ENCODE assay signal across 1 cellular context in the genomic region with DNA sequence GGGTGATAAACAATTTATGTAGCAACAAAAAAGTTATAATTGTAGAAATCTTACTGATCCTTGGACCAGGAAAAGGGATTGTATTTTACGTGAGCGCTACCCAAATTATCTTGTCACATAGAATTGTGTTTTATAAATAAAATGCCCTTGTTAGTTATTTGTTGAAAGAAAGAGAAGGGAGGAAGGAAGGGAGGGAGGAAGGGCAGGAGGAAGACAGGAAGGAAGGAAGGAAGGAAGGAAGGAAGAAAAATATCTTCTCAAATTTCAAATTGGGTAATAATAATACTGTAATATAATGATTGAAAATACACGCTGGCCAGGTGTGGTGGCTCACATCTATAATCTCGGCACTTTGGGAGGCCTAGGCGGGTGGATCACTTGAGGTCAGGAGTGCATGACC.
TF ChIP-seq lines count a peak whose summit lies in the region.

No MANE protein-coding gene starts in this region.

TF ChIP-seq in HepG2, 621 proteins besides CTCF, POLR2A, EP300 and RAD21 (continued from another document):
- TF ChIP-seq ZNF276 (CRISPR knock-in tag; IDR thresholded peaks at IDR 0.05; ENCODE audit: low read depth) (no peak), ELF1 (CRISPR knock-in tag; IDR thresholded peaks at IDR 0.05) (no peak), NR2C2 (CRISPR knock-in tag; IDR thresholded peaks at IDR 0.05; ENCODE audit: borderline replicate concordance) (no peak), TOPORS (CRISPR knock-in tag; IDR thresholded peaks at IDR 0.05) (no peak), DMAP1 (CRISPR knock-in tag; IDR thresholded peaks at IDR 0.05) (no peak)
- TF ChIP-seq, protein P1, sequence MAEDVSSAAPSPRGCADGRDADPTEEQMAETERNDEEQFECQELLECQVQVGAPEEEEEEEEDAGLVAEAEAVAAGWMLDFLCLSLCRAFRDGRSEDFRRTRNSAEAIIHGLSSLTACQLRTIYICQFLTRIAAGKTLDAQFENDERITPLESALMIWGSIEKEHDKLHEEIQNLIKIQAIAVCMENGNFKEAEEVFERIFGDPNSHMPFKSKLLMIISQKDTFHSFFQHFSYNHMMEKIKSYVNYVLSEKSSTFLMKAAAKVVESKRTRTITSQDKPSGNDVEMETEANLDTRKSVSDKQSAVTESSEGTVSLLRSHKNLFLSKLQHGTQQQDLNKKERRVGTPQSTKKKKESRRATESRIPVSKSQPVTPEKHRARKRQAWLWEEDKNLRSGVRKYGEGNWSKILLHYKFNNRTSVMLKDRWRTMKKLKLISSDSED (CRISPR knock-in tag; IDR thresholded peaks at IDR 0.05), result no peak
- TF ChIP-seq, protein P2, sequence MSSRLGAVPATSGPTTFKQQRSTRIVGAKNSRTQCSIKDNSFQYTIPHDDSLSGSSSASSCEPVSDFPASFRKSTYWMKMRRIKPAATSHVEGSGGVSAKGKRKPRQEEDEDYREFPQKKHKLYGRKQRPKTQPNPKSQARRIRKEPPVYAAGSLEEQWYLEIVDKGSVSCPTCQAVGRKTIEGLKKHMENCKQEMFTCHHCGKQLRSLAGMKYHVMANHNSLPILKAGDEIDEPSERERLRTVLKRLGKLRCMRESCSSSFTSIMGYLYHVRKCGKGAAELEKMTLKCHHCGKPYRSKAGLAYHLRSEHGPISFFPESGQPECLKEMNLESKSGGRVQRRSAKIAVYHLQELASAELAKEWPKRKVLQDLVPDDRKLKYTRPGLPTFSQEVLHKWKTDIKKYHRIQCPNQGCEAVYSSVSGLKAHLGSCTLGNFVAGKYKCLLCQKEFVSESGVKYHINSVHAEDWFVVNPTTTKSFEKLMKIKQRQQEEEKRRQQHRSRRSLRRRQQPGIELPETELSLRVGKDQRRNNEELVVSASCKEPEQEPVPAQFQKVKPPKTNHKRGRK (CRISPR knock-in tag; IDR thresholded peaks at IDR 0.05), result no peak
